In genomic region chr11:74948546-74948897, GRCh38 we compare ENCODE assay signal across 8 cellular contexts. TPM values are rescaled to one million over a fixed set of nuclear protein-coding genes. Genes with fewer than 3 reads are reported as not detected.
DNase-seq lines count a peak whose midpoint lies in the region; ATAC-seq, FAIRE-seq and TF ChIP-seq lines count a peak whose summit lies in the region.

No MANE protein-coding gene starts in this region.

- no peak for FAIRE-seq in keratinocyte (lab: Jason Lieb, UNC)

- H3K79me2 ChIP-seq in keratinocyte (ENCODE audit: control insufficient read depth, insufficient read depth, low read length): peaks cover 50% of the 10 kb centered on the region

- peak overlapping the region; percentile 86 for H3K4me2 ChIP-seq in keratinocyte (ENCODE audit: control insufficient read depth, extremely low read depth, insufficient read depth, low read depth, low read length)

- 2% methylated on average over 9 of the region's 9 CpGs for WGBS in suprapubic skin

- CTCF ChIA-PET in BJ (lab: Yijun Ruan, JAX): interaction anchor here (0.5 to 1.9 kb wide), 4 partner anchors 9 to 83 kb away, joined by 3 to 5 read pairs (median 3); no protein-coding TSS in a partner anchor

- TF ChIP-seq CTCF in BJ (IDR thresholded peaks at IDR 0.05; ENCODE audit: insufficient read depth, low read depth, low read length): no peak
- TF ChIP-seq CTCF in astrocyte of the cerebellum (IDR thresholded peaks at IDR 0.05; ENCODE audit: low read depth, low read length, missing control alignments): no peak
- no peak for TF ChIP-seq CTCF in keratinocyte (optimal IDR thresholded peaks at IDR 0.05 in 1 of 3, IDR thresholded peaks at IDR 0.05 in 1 of 3, conservative IDR thresholded peaks at IDR 0.05 in 1 of 3; ENCODE audit: extremely low read depth in 1 of 3, insufficient read depth in 2 of 3, low read length in 3 of 3)
- TF ChIP-seq CTCF in suprapubic skin (IDR thresholded peaks at IDR 0.05): no peak

- in situ Hi-C loops in astrocyte of the cerebellum (cut with HindIII; ENCODE audit: low sequenced_read_pairs): no loop called here

- peak; percentile 7 for ATAC-seq in GM19351 (IDR thresholded peaks at IDR 0.05; ENCODE audit: unreplicated experiment)

- TF ChIP-seq POLR2A in suprapubic skin (IDR thresholded peaks at IDR 0.05): no peak

- peak overlapping the region; percentile 92 for H2AFZ ChIP-seq in keratinocyte (ENCODE audit: control insufficient read depth, low read length)

- H3K27me3 ChIP-seq in BJ (ENCODE audit: control insufficient read depth, insufficient read depth, low read length) (no peaks in the 10 kb centered on the region), HUES6 (ENCODE audit: control insufficient read depth, insufficient read depth, low read length) (no peaks in the 10 kb centered on the region), keratinocyte (ENCODE audit: control insufficient read depth, extremely low read depth, insufficient read depth, low read length) (no peaks in the 10 kb centered on the region), suprapubic skin (no peaks in the 10 kb centered on the region)

- H3K4me3 ChIP-seq in BJ (ENCODE audit: low read depth, low read length) (peak overlapping the region; percentile 60), HUES6 (ENCODE audit: low read depth, low read length) (peak overlapping the region; percentile 84), astrocyte of the cerebellum (ENCODE audit: low read depth, low read length) (peak overlapping the region; percentile 99), keratinocyte (ENCODE audit: control insufficient read depth in 2 of 3, extremely low read depth in 1 of 3, insufficient read depth in 2 of 3, low read depth in 1 of 3, low read length in 3 of 3) (peak overlapping the region; percentile 91 to 98 (median 98)), suprapubic skin (peak overlapping the region; percentile 89)

- H3K9ac ChIP-seq in HUES6 (ENCODE audit: low read length) (peak overlapping the region; percentile 96), keratinocyte (ENCODE audit: control insufficient read depth, extremely low read depth, insufficient read depth, low read length) (peak overlapping the region; percentile 96)

- no peaks in the 10 kb centered on the region for H4K20me1 ChIP-seq in keratinocyte (ENCODE audit: control insufficient read depth, extremely low read depth, insufficient read depth, low read length)

- H3K36me3 ChIP-seq in BJ (ENCODE audit: control insufficient read depth, insufficient read depth, low read length): 0 out of 2 replicates have a peak, but pooled peaks cover 1% of the 10 kb centered on the region
- peaks cover 9% of the 10 kb centered on the region; the same call in 1 of the 2 replicates for H3K36me3 ChIP-seq in HUES6 (ENCODE audit: control insufficient read depth, insufficient read depth, low read length)
- H3K36me3 ChIP-seq in keratinocyte (ENCODE audit: control insufficient read depth in 2 of 2, extremely low read depth in 1 of 2, insufficient read depth in 2 of 2, low read length in 2 of 2): peaks cover 0 to 13% of the 10 kb centered on the region in 2 experiments
- peaks cover 7% of the 10 kb centered on the region for H3K36me3 ChIP-seq in suprapubic skin

- H3K9me1 ChIP-seq in keratinocyte (ENCODE audit: control insufficient read depth, extremely low read depth, insufficient read depth, low read length): no peaks in the 10 kb centered on the region

- TF ChIP-seq EP300 in suprapubic skin (IDR thresholded peaks at IDR 0.05): no peak

- POLR2A ChIA-PET in BJ (lab: Charles Lee): no interaction called here

- H3K27ac ChIP-seq in HUES6 (ENCODE audit: low read depth, low read length): no peak overlapping the region
- peak overlapping the region; percentile 93 for H3K27ac ChIP-seq in keratinocyte (ENCODE audit: control insufficient read depth, insufficient read depth, low read length)
- H3K27ac ChIP-seq in suprapubic skin: peak overlapping the region; percentile 86

- H3K4me1 ChIP-seq in HUES6 (ENCODE audit: control insufficient read depth, insufficient read depth, low read length) (peaks cover 7% of the 10 kb centered on the region; the same call in 1 of the 2 replicates), keratinocyte (ENCODE audit: control insufficient read depth, extremely low read depth, insufficient read depth, low read length) (peaks cover 33% of the 10 kb centered on the region), suprapubic skin (peaks cover 46% of the 10 kb centered on the region)

- H3K9me3 ChIP-seq in HUES6 (ENCODE audit: control insufficient read depth, insufficient read depth, low read depth, low read length) (no peaks in the 10 kb centered on the region), keratinocyte (ENCODE audit: control insufficient read depth, low read depth, low read length) (no peaks in the 10 kb centered on the region), suprapubic skin (no peaks in the 10 kb centered on the region)

- DNase-seq in BJ (ENCODE audit: low read depth): no peak
- DNase-seq in astrocyte of the cerebellum (ENCODE audit: low read depth): no peak
- no peak for DNase-seq in keratinocyte (ENCODE audit: low read depth, low spot score)
- DNase-seq in suprapubic skin (ENCODE audit: low spot score in 2 of 2): no peak
- DNase-seq in NCI-H226: no peak
- no peak for DNase-seq in inferior parietal cortex (ENCODE audit: extremely low spot score)

- dilution Hi-C loops in keratinocyte (cut with MboI; ENCODE audit: extremely low pct_ligation_motif_present, low sequenced_read_pairs): no loop called here

RNA-seq across cellular contexts. Expression of gene XRRA1, which starts 0.4 kb away (rescaled TPM):
- polyA plus RNA-seq in BJ (2011; rRNA removed) (6.4 and 6.8 TPM in 2 replicates), keratinocyte (6.5 to 9.2 TPM (median 9.1 TPM) in 3 replicates)
- 7.7 and 19.0 TPM in 2 replicates for polyA minus RNA-seq in BJ (2011; rRNA and poly(A)+ RNA removed)
- 3.5 TPM for polyA plus RNA-seq in keratinocyte (2011; ENCODE audit: low read depth)
- polyA plus RNA-seq in keratinocyte (2011; cell fraction: cytosol; rRNA removed): 6.0 and 7.3 TPM in 2 replicates
- 11.6 and 12.3 TPM in 2 replicates for polyA plus RNA-seq in keratinocyte (2011; cell fraction: nucleus; rRNA removed)
- 4.9 and 8.6 TPM in 2 replicates for polyA plus RNA-seq in keratinocyte (2012; ENCODE audit: low replicate concordance)
- polyA minus RNA-seq in keratinocyte: 17.5 to 19.7 TPM (median 19.3 TPM) in 3 replicates
- polyA minus RNA-seq in keratinocyte (2011; cell fraction: cytosol; rRNA and poly(A)+ RNA removed): 7.3 TPM
- polyA minus RNA-seq in keratinocyte (2011; cell fraction: nucleus; rRNA and poly(A)+ RNA removed): 10.2 and 24.7 TPM in 2 replicates
- total RNA-seq in suprapubic skin: 10 to 100 TPM; 10.5 to 17.4 (median 13.7) TPM

RNA-seq across cellular contexts. Expression of gene SPCS2, which starts 0.5 kb away (rescaled TPM):
- polyA plus RNA-seq in BJ (2011; rRNA removed): 68.3 and 160 TPM in 2 replicates
- 26.1 and 55.0 TPM in 2 replicates for polyA minus RNA-seq in BJ (2011; rRNA and poly(A)+ RNA removed)
- 58.2 to 207 TPM (median 104 TPM) in 3 replicates for polyA plus RNA-seq in keratinocyte
- polyA plus RNA-seq in keratinocyte (2011; ENCODE audit: low read depth): 80.7 TPM
- polyA plus RNA-seq in keratinocyte (2011; cell fraction: cytosol; rRNA removed): 42.6 and 85.1 TPM in 2 replicates
- 71.8 and 111 TPM in 2 replicates for polyA plus RNA-seq in keratinocyte (2011; cell fraction: nucleus; rRNA removed)
- 67.2 and 97.0 TPM in 2 replicates for polyA plus RNA-seq in keratinocyte (2012; ENCODE audit: low replicate concordance)
- 13.7 to 35.3 TPM (median 18.7 TPM) in 3 replicates for polyA minus RNA-seq in keratinocyte
- polyA minus RNA-seq in keratinocyte (2011; cell fraction: cytosol; rRNA and poly(A)+ RNA removed): 25.3 TPM
- 7.5 and 23.5 TPM in 2 replicates for polyA minus RNA-seq in keratinocyte (2011; cell fraction: nucleus; rRNA and poly(A)+ RNA removed)
- 10 to 100 TPM; 16.3 to 34.5 (median 20.1) TPM for total RNA-seq in suprapubic skin

RNA-seq across cellular contexts. Expression of gene NEU3, which starts 40.2 kb away (rescaled TPM):
- 4.8 and 7.5 TPM in 2 replicates for polyA plus RNA-seq in BJ (2011; rRNA removed)
- 10.5 and 11.3 TPM in 2 replicates for polyA minus RNA-seq in BJ (2011; rRNA and poly(A)+ RNA removed)
- 7.1 to 10.2 TPM (median 8.2 TPM) in 3 replicates for polyA plus RNA-seq in keratinocyte
- polyA plus RNA-seq in keratinocyte (2011; ENCODE audit: low read depth): 5.6 TPM
- polyA plus RNA-seq in keratinocyte (2011; cell fraction: cytosol; rRNA removed): 4.4 and 5.7 TPM in 2 replicates
- polyA plus RNA-seq in keratinocyte (2011; cell fraction: nucleus; rRNA removed): 19.7 and 19.9 TPM in 2 replicates
- polyA plus RNA-seq in keratinocyte (2012; ENCODE audit: low replicate concordance): 3.1 and 4.9 TPM in 2 replicates
- polyA minus RNA-seq in keratinocyte: 11.8 to 21.3 TPM (median 21.2 TPM) in 3 replicates
- 16.1 TPM for polyA minus RNA-seq in keratinocyte (2011; cell fraction: cytosol; rRNA and poly(A)+ RNA removed)
- 21.2 and 24.8 TPM in 2 replicates for polyA minus RNA-seq in keratinocyte (2011; cell fraction: nucleus; rRNA and poly(A)+ RNA removed)
- total RNA-seq in suprapubic skin: 10 to 100 TPM in 3 of 4 donors, 1 to 10 TPM in 1; 8.0 to 19.4 (median 12.6) TPM
